Comparison of ENCODE assay signal across 23 cellular contexts in the genomic region with DNA sequence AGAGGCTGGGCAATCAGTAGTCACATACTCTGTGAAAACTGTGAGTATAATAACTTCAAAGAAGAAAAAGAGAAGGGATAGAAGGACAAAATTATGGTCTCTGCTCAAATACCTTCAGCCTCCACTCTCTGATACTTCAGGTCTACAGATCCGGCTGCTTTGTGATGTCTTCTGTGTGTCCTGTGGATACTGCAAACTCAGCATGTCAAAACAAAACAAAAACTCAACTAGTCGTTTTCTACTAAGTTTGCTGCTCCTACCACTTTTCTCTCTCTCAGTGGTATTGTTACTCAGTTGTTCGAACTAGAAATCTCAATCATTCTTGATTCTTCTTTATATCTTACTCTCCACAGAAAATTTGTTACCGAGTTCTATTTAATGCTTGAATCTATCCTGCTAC.
DNase-seq lines count a peak whose midpoint lies in the region; ATAC-seq, FAIRE-seq and TF ChIP-seq lines count a peak whose summit lies in the region.
"Had no signal": no experiment of that assay in that cellular context is flagged by ENCODE, and none has a peak within 500 bp of the region (broad histone marks: within the 10 kb centered on the region; RNA-seq: fewer than 3 reads in every experiment).

No MANE protein-coding gene starts in this region.

- no peaks in the 10 kb centered on the region for H3K9me3 Mint-ChIP-seq in T-helper 2 cell treated with Interferon-gamma antibody and Interleukin-4, amounts not matched to agents 5 μg/mL and 100 μg/mL, for 36 hours
- H3K9me3 Mint-ChIP-seq: CD8-positive, alpha-beta memory T cell had no signal

- no peaks in the 10 kb centered on the region for H3K9me3 ChIP-seq in MM.1S (replicated peaks; ENCODE audit: insufficient read depth, low read length)
- H3K9me3 ChIP-seq in K562 (replicated peaks; ENCODE audit: control insufficient read depth, insufficient read depth, low read depth, low read length): no peaks in the 10 kb centered on the region
- H3K9me3 ChIP-seq: BE2C, BLaER1 had no signal

- H3K79me2 ChIP-seq in MM.1S (ENCODE audit: low read length) (no peaks in the 10 kb centered on the region), K562 (ENCODE audit: control insufficient read depth, insufficient read depth, low read length) (no peaks in the 10 kb centered on the region)

- no peak overlapping the region for H3K27ac ChIP-seq in MM.1S (ENCODE audit: low read length)
- no peak overlapping the region for H3K27ac ChIP-seq in K562 (ENCODE audit: extremely low read depth, low read depth, low read length)
- no peak overlapping the region for H3K27ac ChIP-seq in caudate nucleus (ENCODE audit: low read depth, low read length)
- H3K27ac ChIP-seq: 22Rv1, BLaER1 had no signal

- H2AFZ ChIP-seq in MM.1S (ENCODE audit: low read length) (0 out of 2 replicates have a peak overlapping the region, but pooled peaks have one; percentile 10), K562 (ENCODE audit: low read depth, low read length) (no peak overlapping the region)

- no peaks in the 10 kb centered on the region for H3K36me3 ChIP-seq in MM.1S (replicated peaks; ENCODE audit: insufficient read depth, low read length)
- no peaks in the 10 kb centered on the region for H3K36me3 ChIP-seq in K562 (ENCODE audit: control insufficient read depth, insufficient read depth, low read length)
- H3K36me3 ChIP-seq: BLaER1 had no signal

- FAIRE-seq in K562 (lab: Jason Lieb, UNC): no peak
- FAIRE-seq: GM12878, GM19239 had no signal

- H3K27ac Mint-ChIP-seq in T-helper 2 cell treated with Interferon-gamma antibody and Interleukin-4, amounts not matched to agents 5 μg/mL and 100 μg/mL, for 36 hours: no peak overlapping the region
- H3K27ac Mint-ChIP-seq: CD14-positive monocyte; CD4-positive, alpha-beta memory T cell; CD4-positive, CD25-positive, alpha-beta regulatory T cell; CD8-positive, alpha-beta memory T cell had no signal

- CTCF ChIA-PET in K562 (lab: Yijun Ruan, JAX; ENCODE audit: low intra/inter-chr PET ratio): no interaction called here

- no peak for TF ChIP-seq RAD21 in K562 (CRISPR knock-in tag; conservative IDR thresholded peaks at IDR 0.05 in 1 of 2, IDR thresholded peaks at IDR 0.05 in 1 of 2)

- DNase-seq in DMS53 (lab: John Stamatoyannopoulos, UW) (peak; percentile 9), DMS53 treated with DMSO at 0.1 percent for 48 hours (lab: John Stamatoyannopoulos, UW; ENCODE audit: unreplicated experiment) (no peak), MM.1S (peak; percentile 50), K562 (ENCODE audit: extremely low read depth in 1 of 4, low spot score in 3 of 4) (no peak), caudate nucleus (lab: John Stamatoyannopoulos, UW) (no peak)
- no peak for DNase-seq in T-helper 2 cell treated with Interferon-gamma antibody and Interleukin-4, amounts not matched to agents 5 μg/mL and 100 μg/mL, for 36 hours (ENCODE audit: low spot score)
- DNase-seq: ACHN; BE2C; C1 segment of cervical spinal cord; CD4-positive, alpha-beta memory T cell; CD4-positive, CD25-positive, alpha-beta regulatory T cell; CD8-positive, alpha-beta memory T cell; COR-L47; DMS 273 treated with DMSO at 0.1 percent for 48 hours; DMS79; DND-41; EL; GDM1 had no signal

- in situ Hi-C loops in K562 (cut with MboI): no loop called here

- H3K9ac ChIP-seq in MM.1S (ENCODE audit: low read length) (no peak overlapping the region), K562 (ENCODE audit: insufficient read depth in 1 of 2, low read depth in 2 of 2, low read length in 2 of 2) (no peak overlapping the region)
- H3K9ac ChIP-seq: BLaER1 had no signal

- WGBS in K562 (ENCODE audit: insufficient coverage, low coverage, missing lambda C conversion rate): 2% methylated on average over 4 of the region's 4 CpGs

- H3K9me2 ChIP-seq in MM.1S (replicated peaks; ENCODE audit: insufficient read depth, low read length): no peaks in the 10 kb centered on the region

- intact Hi-C loops in K562 (cut with micrococcal nuclease): no loop called here

- no peak for TF ChIP-seq POLR2A in K562 (conservative IDR thresholded peaks at IDR 0.05)

- TF ChIP-seq CTCF in MM.1S (IDR thresholded peaks at IDR 0.05; ENCODE audit: low read length) (no peak), K562 (IDR thresholded peaks at IDR 0.05 in 2 of 3, conservative IDR thresholded peaks at IDR 0.05 in 1 of 3; ENCODE audit: insufficient read depth in 2 of 3, low read depth in 1 of 3, low read length in 3 of 3) (no peak)

- no peaks in the 10 kb centered on the region for H3K36me3 Mint-ChIP-seq in T-helper 2 cell treated with Interferon-gamma antibody and Interleukin-4, amounts not matched to agents 5 μg/mL and 100 μg/mL, for 36 hours (ENCODE audit: low read depth)
- H3K36me3 Mint-ChIP-seq: CD14-positive monocyte; CD4-positive, alpha-beta memory T cell; CD4-positive, CD25-positive, alpha-beta regulatory T cell; CD8-positive, alpha-beta memory T cell had no signal

- no peaks in the 10 kb centered on the region for H3K27me3 ChIP-seq in MM.1S (replicated peaks; ENCODE audit: insufficient read depth, low read length)
- no peaks in the 10 kb centered on the region for H3K27me3 ChIP-seq in K562 (ENCODE audit: control insufficient read depth in 2 of 2, insufficient read depth in 2 of 2, low read length in 2 of 2)
- H3K27me3 ChIP-seq: BE2C, BLaER1 had no signal

- no peak overlapping the region for H3K4me3 ChIP-seq in MM.1S (ENCODE audit: low read length)
- H3K4me3 ChIP-seq in K562: no peak overlapping the region
- H3K4me3 ChIP-seq: BLaER1, GM12878 had no signal

- H3K9me1 ChIP-seq in K562 (ENCODE audit: control insufficient read depth, insufficient read depth, low read length): no peaks in the 10 kb centered on the region

- H3K4me1 Mint-ChIP-seq in T-helper 2 cell treated with Interferon-gamma antibody and Interleukin-4, amounts not matched to agents 5 μg/mL and 100 μg/mL, for 36 hours (ENCODE audit: low read depth): peaks cover 4% of the 10 kb centered on the region
- H3K4me1 Mint-ChIP-seq: CD14-positive monocyte; CD4-positive, CD25-positive, alpha-beta regulatory T cell; CD8-positive, alpha-beta memory T cell had no signal

- no peak for TF ChIP-seq EP300 in K562 (IDR thresholded peaks at IDR 0.05; ENCODE audit: low read length)

- H3K27me3 Mint-ChIP-seq in T-helper 2 cell treated with Interferon-gamma antibody and Interleukin-4, amounts not matched to agents 5 μg/mL and 100 μg/mL, for 36 hours (ENCODE audit: low read depth): peaks cover 3% of the 10 kb centered on the region

- POLR2A ChIA-PET in K562 (lab: Yijun Ruan, JAX): no interaction called here

- H4K20me1 ChIP-seq in MM.1S (ENCODE audit: insufficient read depth, low read length) (no peaks in the 10 kb centered on the region), K562 (replicated peaks; ENCODE audit: control insufficient read depth, insufficient read depth, low read length) (no peaks in the 10 kb centered on the region)
- H4K20me1 ChIP-seq: BLaER1 had no signal

- no peaks in the 10 kb centered on the region for H3F3A ChIP-seq in MM.1S (ENCODE audit: insufficient read depth, low read length)

- ATAC-seq in K562: no peak

- H3K4me1 ChIP-seq in MM.1S (ENCODE audit: low read length) (0 out of 2 replicates have a peak, but pooled peaks cover 5% of the 10 kb centered on the region), K562 (replicated peaks in 1 of 2; ENCODE audit: control insufficient read depth in 2 of 2, insufficient read depth in 2 of 2, low read length in 2 of 2) (no peaks in the 10 kb centered on the region)
- H3K4me1 ChIP-seq: BE2C had no signal

- no TSS peak for BruUV-seq in K562 (replicated peaks; lab: Mats Ljungman, UMichigan)

- H3K4me3 Mint-ChIP-seq in T-helper 2 cell treated with Interferon-gamma antibody and Interleukin-4, amounts not matched to agents 5 μg/mL and 100 μg/mL, for 36 hours: no peak overlapping the region
- H3K4me3 Mint-ChIP-seq: CD14-positive monocyte; CD4-positive, alpha-beta memory T cell; CD4-positive, CD25-positive, alpha-beta regulatory T cell; CD8-positive, alpha-beta memory T cell had no signal

- 0 out of 2 replicates have a peak overlapping the region, but pooled peaks have one; percentile 5 for H3K4me2 ChIP-seq in MM.1S (ENCODE audit: low read depth, low read length)
- no peak overlapping the region for H3K4me2 ChIP-seq in K562 (ENCODE audit: insufficient read depth, low read length)
- H3K4me2 ChIP-seq: BLaER1 had no signal

TF ChIP-seq in K562, 482 proteins besides CTCF, POLR2A, EP300 and RAD21:
- TF ChIP-seq ZFP36 (IDR thresholded peaks at IDR 0.05; ENCODE audit: low read depth, low read length, partially characterized antibody) (no peak), SMARCB1 (IDR thresholded peaks at IDR 0.05; ENCODE audit: insufficient read length, low read depth) (no peak), ZNF316 (IDR thresholded peaks at IDR 0.05) (peak; percentile 19; the same call in 1 of the 2 replicates)

Comparison
In these comparisons a context has a peak if more than half of its experiments do, and no peak if none do; other contexts are left out.
1. DNase-seq: peak in DMS53 (single experiment) and MM.1S (single experiment); none in DMS53 treated with DMSO at 0.1 percent for 48 hours (single experiment), K562 (0 of 4), caudate nucleus (0 of 61) and T-helper 2 cell treated with Interferon-gamma antibody and Interleukin-4, amounts not matched to agents 5 μg/mL and 100 μg/mL, for 36 hours (single experiment).